Comparison of ENCODE assay signal across 19 cellular contexts in genomic region chr2:105882920-105883319, GRCh38.
DNase-seq lines count a peak whose midpoint lies in the region; TF ChIP-seq lines count a peak whose summit lies in the region.
"Had no signal": no experiment of that assay in that cellular context is flagged by ENCODE, and none has a peak within 500 bp of the region (broad histone marks: within the 10 kb centered on the region; RNA-seq: fewer than 3 reads in every experiment).

No MANE protein-coding gene starts in this region.

- DNase-seq in DMS79 (lab: John Stamatoyannopoulos, UW) (peak; percentile 65), SK-N-DZ (ENCODE audit: low spot score) (peak; percentile 25), endodermal cell (no peak), 8988T (no peak), G401 (ENCODE audit: low spot score) (no peak)
- DNase-seq in activated CD4-positive, alpha-beta T cell treated with anti-CD3 and anti-CD28 coated beads, Interleukin-2, amount 10 ng/mL, durations not matched to agents 7 days and 5 days = no peak
- DNase-seq: AML-193, Caco-2, DMS153, EL, NCI-H1092, NCI-H1436 treated with DMSO at 0.1 percent for 48 hours, NCI-H2029 treated with DMSO at 0.1 percent for 48 hours, NCI-H524 treated with DMSO at 0.1 percent for 48 hours, PC-3, RPMI8226, SHP77 treated with DMSO at 0.1 percent for 48 hours had no signal

- H3K9me3 Mint-ChIP-seq in endodermal cell = no peaks in the 10 kb centered on the region
- peaks cover 14% of the 10 kb centered on the region for H3K9me3 Mint-ChIP-seq in activated CD4-positive, alpha-beta T cell treated with anti-CD3 and anti-CD28 coated beads, Interleukin-2, amount 10 ng/mL, durations not matched to agents 7 days and 5 days

- H3K4me3 Mint-ChIP-seq in endodermal cell = no peak overlapping the region
- no peak overlapping the region for H3K4me3 Mint-ChIP-seq in activated CD4-positive, alpha-beta T cell treated with anti-CD3 and anti-CD28 coated beads, Interleukin-2, amount 10 ng/mL, durations not matched to agents 7 days and 5 days

- H3K36me3 ChIP-seq in endodermal cell (ENCODE audit: control insufficient read depth, insufficient read depth, low read length) (peaks cover 43% of the 10 kb centered on the region), skeletal muscle tissue (ENCODE audit: control insufficient read depth in 3 of 3, insufficient read depth in 3 of 3, low read length in 3 of 3) (peaks cover 8 to 13% (median 10%) of the 10 kb centered on the region in 3 donors)

- CTCF ChIA-PET in activated CD4-positive, alpha-beta T cell treated with anti-CD3 and anti-CD28 coated beads, Interleukin-2, amount 10 ng/mL, durations not matched to agents 7 days and 5 days (lab: Charles Lee) = no interaction called here

- H3K27ac ChIP-seq in endodermal cell (ENCODE audit: low read depth, low read length) (peak overlapping the region; percentile 87), skeletal muscle tissue (ENCODE audit: low read depth, low read length) (peak overlapping the region; percentile 17)
- H3K27ac ChIP-seq: C4-2B had no signal

- H3K4me1 Mint-ChIP-seq in endodermal cell = peaks cover 17% of the 10 kb centered on the region
- H3K4me1 Mint-ChIP-seq in activated CD4-positive, alpha-beta T cell treated with anti-CD3 and anti-CD28 coated beads, Interleukin-2, amount 10 ng/mL, durations not matched to agents 7 days and 5 days = peaks cover 57% of the 10 kb centered on the region

- H3K9me3 ChIP-seq in endodermal cell (ENCODE audit: control insufficient read depth, low read length) = peaks cover 2% of the 10 kb centered on the region
- H3K9me3 ChIP-seq in skeletal muscle tissue (ENCODE audit: control insufficient read depth in 3 of 3, low read length in 3 of 3) = no peaks in the 10 kb centered on the region
- H3K9me3 ChIP-seq: Caco-2 had no signal

- H3K27me3 ChIP-seq in endodermal cell (ENCODE audit: control insufficient read depth, insufficient read depth, low read length, poor library complexity, severe bottlenecking) = no peaks in the 10 kb centered on the region
- no peaks in the 10 kb centered on the region for H3K27me3 ChIP-seq in skeletal muscle tissue (ENCODE audit: control insufficient read depth in 3 of 3, insufficient read depth in 3 of 3, low read length in 3 of 3)

- in situ Hi-C loops in G401 (cut with HindIII; ENCODE audit: low sequenced_read_pairs) = no loop called here

- no peak for TF ChIP-seq CTCF in endodermal cell (conservative IDR thresholded peaks at IDR 0.05)

- peaks cover 27% of the 10 kb centered on the region for H3K36me3 Mint-ChIP-seq in endodermal cell (ENCODE audit: low read depth)
- H3K36me3 Mint-ChIP-seq in activated CD4-positive, alpha-beta T cell treated with anti-CD3 and anti-CD28 coated beads, Interleukin-2, amount 10 ng/mL, durations not matched to agents 7 days and 5 days (ENCODE audit: low read depth) = peaks cover 90% of the 10 kb centered on the region

- POLR2A ChIA-PET in activated CD4-positive, alpha-beta T cell treated with anti-CD3 and anti-CD28 coated beads, Interleukin-2, amount 10 ng/mL, durations not matched to agents 7 days and 5 days (lab: Charles Lee) = no interaction called here

- H3K27me3 Mint-ChIP-seq in endodermal cell (ENCODE audit: insufficient read depth) = no peaks in the 10 kb centered on the region
- H3K27me3 Mint-ChIP-seq in activated CD4-positive, alpha-beta T cell treated with anti-CD3 and anti-CD28 coated beads, Interleukin-2, amount 10 ng/mL, durations not matched to agents 7 days and 5 days = no peaks in the 10 kb centered on the region

- WGBS in endodermal cell (ENCODE audit: insufficient coverage in 1 of 2, insufficient read length in 1 of 2), 2 experiments = 92 to 95% methylated on average over 7 of the region's 7 CpGs

- no peak overlapping the region for H3K27ac Mint-ChIP-seq in endodermal cell
- H3K27ac Mint-ChIP-seq in activated CD4-positive, alpha-beta T cell treated with anti-CD3 and anti-CD28 coated beads, Interleukin-2, amount 10 ng/mL, durations not matched to agents 7 days and 5 days = no peak overlapping the region

- H3K9ac ChIP-seq in endodermal cell (ENCODE audit: extremely low read depth, low read length, poor library complexity, severe bottlenecking) (no peak overlapping the region), skeletal muscle tissue (ENCODE audit: low read depth in 1 of 3, low read length in 3 of 3) (no peak overlapping the region)

- H3K4me3 ChIP-seq in endodermal cell (ENCODE audit: low read length) (no peak overlapping the region), skeletal muscle tissue (ENCODE audit: low read length in 3 of 3) (no peak overlapping the region)

- H3K4me1 ChIP-seq in endodermal cell (ENCODE audit: control insufficient read depth, insufficient read depth, low read length) (peaks cover 8% of the 10 kb centered on the region), skeletal muscle tissue (ENCODE audit: control insufficient read depth in 3 of 3, insufficient read depth in 3 of 3, low read length in 3 of 3) (peaks cover 36 to 41% (median 38%) of the 10 kb centered on the region in 3 donors)

Comparison
In these comparisons a context has a peak if more than half of its experiments do, and no peak if none do; other contexts are left out.
1. DNase-seq: peak in DMS79 (single experiment) and SK-N-DZ (single experiment); none in endodermal cell (single experiment), activated CD4-positive, alpha-beta T cell treated with anti-CD3 and anti-CD28 coated beads, Interleukin-2, amount 10 ng/mL, durations not matched to agents 7 days and 5 days (single experiment), 8988T (single experiment) and G401 (single experiment).